ENCODE assay signal across 8 cellular contexts in genomic region chr15:77633134-77633912, GRCh38. TPM values are rescaled to one million over a fixed set of nuclear protein-coding genes. Genes with fewer than 3 reads are reported as not detected.
DNase-seq lines count a peak whose midpoint lies in the region; ATAC-seq lines count a peak whose summit lies in the region.

No MANE protein-coding gene starts in this region.

- H3K27me3 Mint-ChIP-seq in T-helper 17 cell = peaks cover 65% of the 10 kb centered on the region

- peaks cover 2% of the 10 kb centered on the region for H3K36me3 Mint-ChIP-seq in T-helper 17 cell (ENCODE audit: low read depth)

- H3K9me3 ChIP-seq in T-helper 17 cell (ENCODE audit: control insufficient read depth, low read length, poor library complexity, severe bottlenecking) = no peaks in the 10 kb centered on the region

- H3K4me3 Mint-ChIP-seq in T-helper 17 cell = peak overlapping the region; percentile 82

- H3K27ac Mint-ChIP-seq in T-helper 17 cell = no peak overlapping the region

- ATAC-seq in GM21825 (IDR thresholded peaks at IDR 0.05; ENCODE audit: unreplicated experiment) = peak; percentile 75
- ATAC-seq in T-helper 17 cell = peak; percentile 77
- no peak for ATAC-seq in HG03045 (IDR thresholded peaks at IDR 0.05; ENCODE audit: unreplicated experiment)

- peak; percentile 17 for DNase-seq in DMS153 (lab: John Stamatoyannopoulos, UW)
- DNase-seq in NAMALWA (ENCODE audit: low spot score) = peak; percentile 69
- peak; percentile 12 to 40 (median 23) for DNase-seq in T-helper 17 cell
- peak; percentile 95 for DNase-seq in astrocyte of the hippocampus (ENCODE audit: low read depth, low spot score)
- peak; percentile 74 to 87 for DNase-seq in hippocampal formation (lab: John Stamatoyannopoulos, UW)
- DNase-seq in renal cortical epithelial cell (ENCODE audit: low read depth) = peak; percentile 35

- H3K4me1 Mint-ChIP-seq in T-helper 17 cell = peaks cover 10% of the 10 kb centered on the region

RNA-seq across cellular contexts. Expression of gene LINGO1, which starts 0.6 kb away (rescaled TPM):
- not detected for total RNA-seq in T-helper 17 cell
- total RNA-seq in renal cortical epithelial cell = not detected in 2 replicates

Comparison
In these comparisons a context has a peak if more than half of its experiments do, and no peak if none do; other contexts are left out.
1. DNase-seq: peak in every context shown above with its lines; median percentile 95 in astrocyte of the hippocampus; 80 in hippocampal formation; 69 in NAMALWA; 35 in renal cortical epithelial cell; 23 in T-helper 17 cell; 17 in DMS153.